In the genomic region with DNA sequence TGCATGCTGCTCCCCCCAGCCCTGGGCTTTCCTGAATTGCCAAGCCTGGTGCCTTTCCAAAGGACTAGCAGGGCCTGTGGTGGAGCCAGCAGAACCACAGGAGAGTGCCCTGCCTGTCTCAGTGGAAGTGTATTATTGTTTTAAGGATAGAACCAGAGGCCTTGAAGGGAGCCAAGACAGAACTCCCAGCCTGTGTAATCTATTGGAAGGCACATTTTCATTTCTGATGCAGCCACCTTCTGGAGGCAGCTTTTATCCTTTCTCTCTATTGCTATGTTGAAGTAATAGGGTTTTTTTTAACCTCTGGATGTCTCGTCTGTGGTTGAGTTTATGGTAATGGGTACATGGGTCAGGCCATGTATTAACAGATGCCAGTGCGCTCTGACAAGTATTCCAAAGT, we compare ENCODE assay signal across 27 cellular contexts. TPM values are rescaled to one million over a fixed set of nuclear protein-coding genes. Genes with fewer than 3 reads are reported as not detected.
A peak's percentile ranks its signal among the peaks of the same experiment; 100 is the strongest.
DNase-seq lines count a peak whose midpoint lies in the region; ATAC-seq, FAIRE-seq and TF ChIP-seq lines count a peak whose summit lies in the region.
"Had no signal": no experiment of that assay in that cellular context is flagged by ENCODE, and none has a peak within 500 bp of the region (broad histone marks: within the 10 kb centered on the region; RNA-seq: fewer than 3 reads in every experiment).

No MANE protein-coding gene starts in this region.

- POLR2A ChIA-PET in K562 (lab: Yijun Ruan, JAX) (interaction anchor here (0.7 to 1.5 kb wide), 2 partner anchors 14 to 23 kb away, joined by 3 read pairs; no protein-coding TSS in a partner anchor), GM10248 (lab: Yijun Ruan, JAX) (no interaction called here)

- ATAC-seq in activated naive CD8-positive, alpha-beta T cell treated with anti-CD3 and anti-CD28 coated beads, Interleukin-2, amount 50 U/mL, for 24 hours, result no peak
- ATAC-seq in T-helper 17 cell, result no peak
- ATAC-seq in K562, result no peak
- ATAC-seq in sciatic nerve, result no peak
- ATAC-seq in HG02852 (IDR thresholded peaks at IDR 0.05; ENCODE audit: unreplicated experiment), result no peak
- ATAC-seq: CD8-positive, alpha-beta T cell; GM12878 had no signal

- H3K36me3 ChIP-seq in K562 (ENCODE audit: control insufficient read depth, insufficient read depth, low read length), result peaks cover 62% of the 10 kb centered on the region; the same call in 2 of the 3 replicates

- no peaks in the 10 kb centered on the region for H3K9me3 Mint-ChIP-seq in activated naive CD8-positive, alpha-beta T cell (ENCODE audit: low read depth)
- no peaks in the 10 kb centered on the region for H3K9me3 Mint-ChIP-seq in activated naive CD8-positive, alpha-beta T cell treated with anti-CD3 and anti-CD28 coated beads, Interleukin-2, amount 50 U/mL, for 24 hours
- H3K9me3 Mint-ChIP-seq in nephron progenitor cell, result no peaks in the 10 kb centered on the region
- H3K9me3 Mint-ChIP-seq: CD8-positive, alpha-beta T cell; HFFc6 had no signal

- CTCF ChIA-PET in K562 (lab: Yijun Ruan, JAX; ENCODE audit: low intra/inter-chr PET ratio) (no interaction called here), GM10248 (lab: Yijun Ruan, JAX) (no interaction called here)

- no peak for TF ChIP-seq RAD21 in K562 (CRISPR knock-in tag; conservative IDR thresholded peaks at IDR 0.05 in 1 of 2, IDR thresholded peaks at IDR 0.05 in 1 of 2)

- no peak overlapping the region for H3K27ac ChIP-seq in K562 (ENCODE audit: extremely low read depth, low read depth, low read length)
- H3K27ac ChIP-seq: HL-60, Peyer's patch had no signal

- no peak for DNase-seq in activated naive CD8-positive, alpha-beta T cell treated with anti-CD3 and anti-CD28 coated beads, Interleukin-2, amount 50 U/mL, for 24 hours
- DNase-seq in T-helper 17 cell (no peak), K562 (ENCODE audit: extremely low read depth in 1 of 4, low spot score in 3 of 4) (no peak), nephron progenitor cell (no peak), sciatic nerve (ENCODE audit: low spot score) (no peak), GM10248 (ENCODE audit: extremely low spot score) (no peak)
- DNase-seq: Caco-2; CD8-positive, alpha-beta T cell; GOT3; HFFc6; Karpas-422; NCI-H1092; NCI-H1417 treated with DMSO at 0.1 percent for 48 hours; NCI-H1694 treated with DMSO at 0.1 percent for 48 hours; NCI-H2081; NCI-H2227 treated with DMSO at 0.1 percent for 48 hours; NCI-H69; Peyer's patch; SHP77 treated with DMSO at 0.1 percent for 48 hours had no signal

- no peaks in the 10 kb centered on the region for H3K4me1 Mint-ChIP-seq in activated naive CD8-positive, alpha-beta T cell (ENCODE audit: low read depth)
- no peaks in the 10 kb centered on the region for H3K4me1 Mint-ChIP-seq in activated naive CD8-positive, alpha-beta T cell treated with anti-CD3 and anti-CD28 coated beads, Interleukin-2, amount 50 U/mL, for 24 hours
- H3K4me1 Mint-ChIP-seq in T-helper 17 cell (peaks cover 2% of the 10 kb centered on the region), nephron progenitor cell (peaks cover 8% of the 10 kb centered on the region)

- H3K4me3 Mint-ChIP-seq in activated naive CD8-positive, alpha-beta T cell, result no peak overlapping the region
- H3K4me3 Mint-ChIP-seq in activated naive CD8-positive, alpha-beta T cell treated with anti-CD3 and anti-CD28 coated beads, Interleukin-2, amount 50 U/mL, for 24 hours, result no peak overlapping the region
- H3K4me3 Mint-ChIP-seq in T-helper 17 cell (no peak overlapping the region), nephron progenitor cell (no peak overlapping the region)
- H3K4me3 Mint-ChIP-seq: CD8-positive, alpha-beta T cell; HFFc6 had no signal

- H3K4me1 ChIP-seq in K562 (replicated peaks in 1 of 2; ENCODE audit: control insufficient read depth in 2 of 2, insufficient read depth in 2 of 2, low read length in 2 of 2), result no peaks in the 10 kb centered on the region
- H3K4me1 ChIP-seq: Caco-2, HAP-1, Peyer's patch had no signal

- WGBS in K562 (ENCODE audit: insufficient coverage, low coverage, missing lambda C conversion rate), result 83% methylated on average over 2 of the region's 2 CpGs

- no peaks in the 10 kb centered on the region for H4K20me1 ChIP-seq in K562 (replicated peaks; ENCODE audit: control insufficient read depth, insufficient read depth, low read length)

- H3K9me3 ChIP-seq in T-helper 17 cell (ENCODE audit: control insufficient read depth, low read length, poor library complexity, severe bottlenecking), result no peaks in the 10 kb centered on the region
- no peaks in the 10 kb centered on the region for H3K9me3 ChIP-seq in K562 (replicated peaks; ENCODE audit: control insufficient read depth, insufficient read depth, low read depth, low read length)
- H3K9me3 ChIP-seq: Caco-2, HAP-1, Peyer's patch had no signal

- no peaks in the 10 kb centered on the region for H3K9me1 ChIP-seq in K562 (ENCODE audit: control insufficient read depth, insufficient read depth, low read length)

- H3K27me3 Mint-ChIP-seq in activated naive CD8-positive, alpha-beta T cell, result no peaks in the 10 kb centered on the region
- H3K27me3 Mint-ChIP-seq in activated naive CD8-positive, alpha-beta T cell treated with anti-CD3 and anti-CD28 coated beads, Interleukin-2, amount 50 U/mL, for 24 hours, result no peaks in the 10 kb centered on the region
- H3K27me3 Mint-ChIP-seq in T-helper 17 cell, result no peaks in the 10 kb centered on the region
- no peaks in the 10 kb centered on the region for H3K27me3 Mint-ChIP-seq in nephron progenitor cell (ENCODE audit: low read depth, poor library complexity)

- peaks cover 16% of the 10 kb centered on the region for H3K36me3 Mint-ChIP-seq in activated naive CD8-positive, alpha-beta T cell
- peaks cover 25% of the 10 kb centered on the region for H3K36me3 Mint-ChIP-seq in activated naive CD8-positive, alpha-beta T cell treated with anti-CD3 and anti-CD28 coated beads, Interleukin-2, amount 50 U/mL, for 24 hours (ENCODE audit: low read depth)
- H3K36me3 Mint-ChIP-seq in T-helper 17 cell (ENCODE audit: low read depth), result peaks cover 5% of the 10 kb centered on the region
- peaks cover 71% of the 10 kb centered on the region for H3K36me3 Mint-ChIP-seq in nephron progenitor cell (ENCODE audit: low read depth)

- no peaks in the 10 kb centered on the region for H3K79me2 ChIP-seq in K562 (ENCODE audit: control insufficient read depth, insufficient read depth, low read length)

- no peak overlapping the region for H3K4me3 ChIP-seq in K562
- H3K4me3 ChIP-seq: GM12878, HAP-1, Peyer's patch had no signal

- TF ChIP-seq CTCF in K562 (IDR thresholded peaks at IDR 0.05 in 2 of 3, conservative IDR thresholded peaks at IDR 0.05 in 1 of 3; ENCODE audit: insufficient read depth in 2 of 3, low read depth in 1 of 3, low read length in 3 of 3) (no peak), nephron progenitor cell (IDR thresholded peaks at IDR 0.05) (no peak), GM10248 (IDR thresholded peaks at IDR 0.05; ENCODE audit: control extremely low read depth, extremely low read depth, low read depth, missing control alignments) (no peak)

- H3K9ac ChIP-seq in K562 (ENCODE audit: insufficient read depth in 1 of 2, low read depth in 2 of 2, low read length in 2 of 2), result no peak overlapping the region

- intact Hi-C loops in K562 (cut with micrococcal nuclease), result no loop called here
- intact Hi-C loops in sciatic nerve (cut with DNase I), result no loop called here

- BruUV-seq in K562 (replicated peaks; lab: Mats Ljungman, UMichigan), result no TSS peak

- no peak for FAIRE-seq in K562 (lab: Jason Lieb, UNC)
- FAIRE-seq: G401.6, GM12878 had no signal

- peak overlapping the region; percentile 46 for H3K27ac Mint-ChIP-seq in activated naive CD8-positive, alpha-beta T cell
- H3K27ac Mint-ChIP-seq in activated naive CD8-positive, alpha-beta T cell treated with anti-CD3 and anti-CD28 coated beads, Interleukin-2, amount 50 U/mL, for 24 hours, result no peak overlapping the region
- H3K27ac Mint-ChIP-seq in T-helper 17 cell (peak overlapping the region; percentile 72), nephron progenitor cell (peak overlapping the region; percentile 92)
- H3K27ac Mint-ChIP-seq: HFFc6 had no signal

- H3K4me2 ChIP-seq in K562 (ENCODE audit: insufficient read depth, low read length), result no peak overlapping the region

- no peak for TF ChIP-seq POLR2A in K562 (conservative IDR thresholded peaks at IDR 0.05)

- no peaks in the 10 kb centered on the region for H3K27me3 ChIP-seq in K562 (ENCODE audit: control insufficient read depth in 2 of 2, insufficient read depth in 2 of 2, low read length in 2 of 2)
- H3K27me3 ChIP-seq: Peyer's patch had no signal

- no peak overlapping the region for H2AFZ ChIP-seq in K562 (ENCODE audit: low read depth, low read length)

- in situ Hi-C loops in K562 (cut with MboI), result no loop called here

- TF ChIP-seq EP300 in K562 (IDR thresholded peaks at IDR 0.05; ENCODE audit: low read length), result no peak

RNA-seq across cellular contexts. Expression of a gene that starts 29.3 kb away (rescaled TPM):
- total RNA-seq in T-helper 17 cell (100 to 1,000 TPM; 228 to 288 TPM), K562 (2014; rRNA removed) (14.8 and 19.7 TPM in 2 replicates), K562 (2014; rRNA removed; fragmentation: Illumina TruSeq; extraction: Trizol) (4.8 and 5.1 TPM in 2 replicates), K562 (2015; rRNA removed; fragmentation: Illumina TruSeq; extraction: Trizol) (7.2 and 7.5 TPM in 2 replicates), K562 (2021) (64.0 and 82.6 TPM in 2 replicates), sciatic nerve (44.7 TPM)
- total RNA-seq in K562 (2011; cell fraction: chromatin; rRNA removed; ENCODE audit: low replicate concordance), result 109 and 250 TPM in 2 replicates
- total RNA-seq in K562 (2011; cell fraction: nucleolus; rRNA removed), result 141 and 156 TPM in 2 replicates
- total RNA-seq in K562 (2011; cell fraction: nucleoplasm; rRNA removed), result 127 and 128 TPM in 2 replicates
- polyA plus RNA-seq in K562 (2011; rRNA removed) (7.4 and 25.6 TPM in 2 replicates), K562 (2014; fragmentation: Illumina TruSeq; extraction: Trizol) (20.5 and 39.3 TPM in 2 replicates), K562 (2014; fragmentation: Nextera tagmentation; extraction: Ambion mirVana) (1 to 10 TPM; 1.6 to 2.5 TPM), K562 (2014; rRNA removed) (40.1 and 51.0 TPM in 2 replicates)
- polyA plus RNA-seq in K562 (2011; cell fraction: cytosol; rRNA removed), result 9.9 and 13.1 TPM in 2 replicates
- polyA plus RNA-seq in K562 (2011; cell fraction: nucleus; rRNA removed), result 196 and 219 TPM in 2 replicates
- polyA plus RNA-seq in K562 (2012), result 33.9 and 73.5 TPM in 2 replicates
- polyA minus RNA-seq in K562 (2011; rRNA and poly(A)+ RNA removed), result 2.8 and 3.0 TPM in 2 replicates
- polyA minus RNA-seq in K562 (2011; cell fraction: cytosol; rRNA and poly(A)+ RNA removed), result 17.2 and 25.7 TPM in 2 replicates
- 40.7 and 48.8 TPM in 2 replicates for polyA minus RNA-seq in K562 (2011; cell fraction: nucleus; rRNA and poly(A)+ RNA removed)

RNA-seq across cellular contexts. Expression of a gene that starts 41.2 kb away (rescaled TPM):
- total RNA-seq in T-helper 17 cell (1 to 10 TPM; 1.3 to 2.4 TPM), K562 (2014; rRNA removed) (0.04 and 0.09 TPM in 2 replicates), K562 (2014; rRNA removed; fragmentation: Illumina TruSeq; extraction: Trizol) (0.10 and 0.18 TPM in 2 replicates), K562 (2015; rRNA removed; fragmentation: Illumina TruSeq; extraction: Trizol) (0.22 and 0.23 TPM in 2 replicates), K562 (2021) (0.36 and 0.62 TPM in 2 replicates), sciatic nerve (0.36 TPM)
- 1.0 TPM in 1 of 2 replicates, not detected in the other for total RNA-seq in K562 (2011; cell fraction: chromatin; rRNA removed; ENCODE audit: low replicate concordance)
- 0.13 and 0.17 TPM in 2 replicates for total RNA-seq in K562 (2011; cell fraction: nucleolus; rRNA removed)
- total RNA-seq in K562 (2011; cell fraction: nucleoplasm; rRNA removed), result 0.15 TPM in 1 of 2 replicates, not detected in the other
- polyA plus RNA-seq in K562 (2011; rRNA removed) (0.01 TPM in 1 of 2 replicates, not detected in the other), K562 (2014; fragmentation: Illumina TruSeq; extraction: Trizol) (0.01 and 0.04 TPM in 2 replicates), K562 (2014; fragmentation: Nextera tagmentation; extraction: Ambion mirVana) (not detected), K562 (2014; rRNA removed) (0.03 TPM in 1 of 2 replicates, not detected in the other)
- not detected in 2 replicates for polyA plus RNA-seq in K562 (2011; cell fraction: cytosol; rRNA removed)
- 0.06 and 0.18 TPM in 2 replicates for polyA plus RNA-seq in K562 (2011; cell fraction: nucleus; rRNA removed)
- 0.07 and 0.42 TPM in 2 replicates for polyA plus RNA-seq in K562 (2012)
- not detected in 2 replicates for polyA minus RNA-seq in K562 (2011; rRNA and poly(A)+ RNA removed)
- 0.67 TPM in 1 of 2 replicates, not detected in the other for polyA minus RNA-seq in K562 (2011; cell fraction: cytosol; rRNA and poly(A)+ RNA removed)
- 0.27 and 0.33 TPM in 2 replicates for polyA minus RNA-seq in K562 (2011; cell fraction: nucleus; rRNA and poly(A)+ RNA removed)
- total RNA-seq: A673, HFFc6, NCI-H460 had no signal

RNA-seq across cellular contexts. Expression of a gene that starts 59.7 kb away (rescaled TPM):
- 10 to 100 TPM; 23.1 to 24.2 TPM for total RNA-seq in T-helper 17 cell
- total RNA-seq in K562 (2011; cell fraction: chromatin; rRNA removed; ENCODE audit: low replicate concordance), result 48.2 and 98.0 TPM in 2 replicates
- total RNA-seq in K562 (2011; cell fraction: nucleolus; rRNA removed), result 45.0 and 52.5 TPM in 2 replicates
- 70.0 and 90.6 TPM in 2 replicates for total RNA-seq in K562 (2011; cell fraction: nucleoplasm; rRNA removed)
- 25.6 and 29.0 TPM in 2 replicates for total RNA-seq in K562 (2014; rRNA removed)
- total RNA-seq in K562 (2014; rRNA removed; fragmentation: Illumina TruSeq; extraction: Trizol), result 37.8 and 41.6 TPM in 2 replicates
- 35.4 and 36.1 TPM in 2 replicates for total RNA-seq in K562 (2015; rRNA removed; fragmentation: Illumina TruSeq; extraction: Trizol)
- total RNA-seq in K562 (2021), result 33.7 and 37.7 TPM in 2 replicates
- polyA plus RNA-seq in K562 (2011; rRNA removed), result 38.6 and 44.6 TPM in 2 replicates
- 22.1 and 28.9 TPM in 2 replicates for polyA plus RNA-seq in K562 (2011; cell fraction: cytosol; rRNA removed)
- polyA plus RNA-seq in K562 (2011; cell fraction: nucleus; rRNA removed), result 33.7 and 37.6 TPM in 2 replicates
- 23.2 and 26.6 TPM in 2 replicates for polyA plus RNA-seq in K562 (2012)
- polyA plus RNA-seq in K562 (2014; fragmentation: Illumina TruSeq; extraction: Trizol), result 41.9 and 43.4 TPM in 2 replicates
- 10 to 100 TPM; 25.2 to 32.8 TPM for polyA plus RNA-seq in K562 (2014; fragmentation: Nextera tagmentation; extraction: Ambion mirVana)
- 25.0 and 30.3 TPM in 2 replicates for polyA plus RNA-seq in K562 (2014; rRNA removed)
- polyA minus RNA-seq in K562 (2011; rRNA and poly(A)+ RNA removed), result 63.2 and 66.8 TPM in 2 replicates
- 22.9 and 31.1 TPM in 2 replicates for polyA minus RNA-seq in K562 (2011; cell fraction: cytosol; rRNA and poly(A)+ RNA removed)
- polyA minus RNA-seq in K562 (2011; cell fraction: nucleus; rRNA and poly(A)+ RNA removed), result 12.4 and 23.8 TPM in 2 replicates
- total RNA-seq in sciatic nerve, result 35.6 TPM
